Comparison of ENCODE assay signal across 28 cellular contexts in genomic region chr2:64448069-64448468, GRCh38. TPM values are rescaled to one million over a fixed set of nuclear protein-coding genes. Genes with fewer than 3 reads are reported as not detected.
DNase-seq lines count a peak whose midpoint lies in the region; ATAC-seq and TF ChIP-seq lines count a peak whose summit lies in the region.
"Had no signal": no experiment of that assay in that cellular context is flagged by ENCODE, and none has a peak within 500 bp of the region (broad histone marks: within the 10 kb centered on the region; RNA-seq: fewer than 3 reads in every experiment).

No MANE protein-coding gene starts in this region.

- no peaks in the 10 kb centered on the region for H3K9me3 Mint-ChIP-seq in brain
- no peaks in the 10 kb centered on the region for H3K9me3 Mint-ChIP-seq in activated T-cell treated with anti-CD3 and anti-CD28 coated beads, Interleukin-2, amount 50 U/mL, for 72 hours
- H3K9me3 Mint-ChIP-seq: CD14-positive monocyte, memory B cell, neural crest cell had no signal

- H3K36me3 Mint-ChIP-seq in brain = no peaks in the 10 kb centered on the region
- H3K36me3 Mint-ChIP-seq in activated T-cell treated with anti-CD3 and anti-CD28 coated beads, Interleukin-2, amount 50 U/mL, for 72 hours (ENCODE audit: insufficient read depth in 2 of 2) = no peaks in the 10 kb centered on the region
- H3K36me3 Mint-ChIP-seq: CD14-positive monocyte, memory B cell had no signal

- peaks cover 41% of the 10 kb centered on the region for H3K4me1 Mint-ChIP-seq in brain
- H3K4me1 Mint-ChIP-seq in activated T-cell treated with anti-CD3 and anti-CD28 coated beads, Interleukin-2, amount 50 U/mL, for 72 hours (ENCODE audit: low read depth) = peaks cover 11% of the 10 kb centered on the region
- H3K4me1 Mint-ChIP-seq: CD14-positive monocyte, T-helper 17 cell had no signal

- H3K4me3 Mint-ChIP-seq in brain = peak overlapping the region in 3 of 5 experiments; percentile 5 to 64 (median 50)
- no peak overlapping the region for H3K4me3 Mint-ChIP-seq in activated T-cell treated with anti-CD3 and anti-CD28 coated beads, Interleukin-2, amount 50 U/mL, for 72 hours
- H3K4me3 Mint-ChIP-seq: CD14-positive monocyte, memory B cell, neural crest cell, T-helper 17 cell had no signal

- peak overlapping the region in 4 of 5 experiments; percentile 37 to 79 (median 65) for H3K27ac Mint-ChIP-seq in brain
- no peak overlapping the region for H3K27ac Mint-ChIP-seq in activated T-cell treated with anti-CD3 and anti-CD28 coated beads, Interleukin-2, amount 50 U/mL, for 72 hours
- H3K27ac Mint-ChIP-seq: CD14-positive monocyte, memory B cell, T-helper 17 cell had no signal

- no peak for ATAC-seq in activated T-cell treated with anti-CD3 and anti-CD28 coated beads, Interleukin-2, amount 50 U/mL, for 72 hours (replicated peaks in 1 of 2)
- ATAC-seq: activated CD4-positive, CD25-positive, alpha-beta regulatory T cell treated with anti-CD3 and anti-CD28 coated beads, Interleukin-2, amount 50 U/mL, for 24 hours; gastrocnemius medialis; HCT116; HepG2; left colon; SK-N-SH treated with all-trans-retinoic acid at 6 μM for 48 hours; T-helper 17 cell had no signal

- no peak for TF ChIP-seq CTCF in brain (conservative IDR thresholded peaks at IDR 0.05)

- DNase-seq in A172 (ENCODE audit: low spot score) = peak; percentile 4
- peak; percentile 47 for DNase-seq in D341Med (ENCODE audit: low spot score)
- DNase-seq in pons (ENCODE audit: low spot score) = peak; percentile 39
- DNase-seq in effector CD8-positive, alpha-beta T cell (lab: John Stamatoyannopoulos, UW) = no peak
- no peak for DNase-seq in NOMO-1 treated with dmso at 0.1 percent for 144 hours (lab: John Stamatoyannopoulos, UW; ENCODE audit: unreplicated experiment)
- no peak for DNase-seq in activated T-cell treated with anti-CD3 and anti-CD28 coated beads, Interleukin-2, amount 50 U/mL, for 72 hours
- DNase-seq: activated CD4-positive, alpha-beta T cell treated with anti-CD3 and anti-CD28 coated beads, Interleukin-2, amount 50 U/mL, for 4 hours; activated naive CD4-positive, alpha-beta T cell; brain microvascular endothelial cell; DND-41; gastrocnemius medialis; left colon; NCI-H187; NCI-H2171; NCI-H524; NK-92 treated with Interleukin-12 subunit alpha and Interleukin-12 subunit beta, amount 100 ng/mL, for 24 hours; PC-9; stimulated activated CD4-positive, alpha-beta T cell treated with anti-CD3 and anti-CD28 coated beads, Interleukin-12 subunit alpha, Interleukin-12 subunit beta, amount 100 ng/mL, for 4 hours; stimulated activated CD4-positive, alpha-beta T cell treated with anti-CD3 and anti-CD28 coated beads, Interleukin-2, amount 100 ng/mL, for 48 hours; T-helper 17 cell had no signal

- H3K27me3 Mint-ChIP-seq in brain = peaks cover 14% of the 10 kb centered on the region
- peaks cover 28% of the 10 kb centered on the region for H3K27me3 Mint-ChIP-seq in activated T-cell treated with anti-CD3 and anti-CD28 coated beads, Interleukin-2, amount 50 U/mL, for 72 hours (ENCODE audit: low read depth)
- H3K27me3 Mint-ChIP-seq: memory B cell had no signal

RNA-seq across cellular contexts. Expression of gene LGALSL, which starts 5.9 kb away (rescaled TPM):
- 7.6 and 20.3 TPM in 2 replicates for total RNA-seq in A172 (2014; rRNA removed; shearing (Covaris generic))
- 2.5 TPM for polyA plus RNA-seq in brain (ENCODE audit: insufficient read depth, low read depth, low replicate concordance)
- 1 to 10 TPM; 2.0 to 3.1 TPM for total RNA-seq in activated T-cell treated with anti-CD3 and anti-CD28 coated beads, Interleukin-2, amount 50 U/mL, for 72 hours

Comparison
In these comparisons a context has a peak if more than half of its experiments do, and no peak if none do; other contexts are left out.
1. DNase-seq: peak in A172 (single experiment), D341Med (single experiment) and pons (single experiment); none in effector CD8-positive, alpha-beta T cell (single experiment), NOMO-1 treated with dmso at 0.1 percent for 144 hours (single experiment) and activated T-cell treated with anti-CD3 and anti-CD28 coated beads, Interleukin-2, amount 50 U/mL, for 72 hours (0 of 2).
2. H3K4me3 Mint-ChIP-seq: peak in brain (3 of 5); none in activated T-cell treated with anti-CD3 and anti-CD28 coated beads, Interleukin-2, amount 50 U/mL, for 72 hours (0 of 2).